In genomic region chr1:222369991-222370910, GRCh38 we compare ENCODE assay signal across 17 cellular contexts.
DNase-seq lines count a peak whose midpoint lies in the region; TF ChIP-seq lines count a peak whose summit lies in the region.
"Had no signal": no experiment of that assay in that cellular context is flagged by ENCODE, and none has a peak within 500 bp of the region (broad histone marks: within the 10 kb centered on the region; RNA-seq: fewer than 3 reads in every experiment).

No MANE protein-coding gene starts in this region.

- DNase-seq in DMS 273 (lab: John Stamatoyannopoulos, UW; ENCODE audit: unreplicated experiment) (peak; percentile 8), DMS 273 treated with DMSO at 0.1 percent for 48 hours (lab: John Stamatoyannopoulos, UW) (no peak), RWPE1 (ENCODE audit: low spot score) (peak; percentile 35), fibroblast of pulmonary artery (ENCODE audit: low read depth) (peak; percentile 29), retinal pigment epithelial cell (ENCODE audit: low read depth) (peak; percentile 51), head of caudate nucleus (no peak), COLO668 (lab: John Stamatoyannopoulos, UW; ENCODE audit: unreplicated experiment) (no peak)
- no peak for DNase-seq in stimulated activated CD4-positive, alpha-beta T cell treated with anti-CD3 and anti-CD28 coated beads, Interleukin-1b, Interleukin-23, amount 100 ng/mL, for 48 hours
- DNase-seq: activated CD4-positive, alpha-beta T cell treated with anti-CD3 and anti-CD28 coated beads, Interleukin-2, amount 50 U/mL, for 48 hours; activated effector memory CD4-positive, alpha-beta T cell treated with Interleukin-2 at 50 U/mL for 16 hours; cerebellar nuclear complex; esophagus squamous epithelium; KG1; NCI-H1694 treated with DMSO at 0.1 percent for 48 hours; T-helper 1 cell; upper lobe of left lung had no signal

- H3K4me3 ChIP-seq in fibroblast of pulmonary artery (replicated peaks; ENCODE audit: low read depth, low read length) (no peak overlapping the region), retinal pigment epithelial cell (ENCODE audit: low read length) (no peak overlapping the region)
- H3K4me3 ChIP-seq: esophagus squamous epithelium, upper lobe of left lung had no signal

- POLR2A ChIA-PET in RWPE1 (lab: Yijun Ruan, JAX; ENCODE audit: low non-redundant PET), result no interaction called here

- intact Hi-C loops in head of caudate nucleus (cut with DNase I), result no loop called here

- CTCF ChIA-PET in RWPE1 (lab: Yijun Ruan, JAX), result no interaction called here

- TF ChIP-seq CTCF in RWPE1 (conservative IDR thresholded peaks at IDR 0.05; ENCODE audit: low read depth) (no peak), fibroblast of pulmonary artery (IDR thresholded peaks at IDR 0.05; ENCODE audit: low read length, missing control alignments) (no peak), retinal pigment epithelial cell (conservative IDR thresholded peaks at IDR 0.05; ENCODE audit: low read depth, low read length) (no peak)

- H3K27ac ChIP-seq in RWPE1, result no peak overlapping the region
- H3K27ac ChIP-seq: 22Rv1, esophagus squamous epithelium, upper lobe of left lung had no signal

Comparison
In these comparisons a context has a peak if more than half of its experiments do, and no peak if none do; other contexts are left out.
1. DNase-seq: peak in DMS 273 (single experiment), RWPE1 (single experiment), fibroblast of pulmonary artery (single experiment) and retinal pigment epithelial cell (single experiment); none in DMS 273 treated with DMSO at 0.1 percent for 48 hours (single experiment), head of caudate nucleus (0 of 42), COLO668 (single experiment) and stimulated activated CD4-positive, alpha-beta T cell treated with anti-CD3 and anti-CD28 coated beads, Interleukin-1b, Interleukin-23, amount 100 ng/mL, for 48 hours (single experiment).